14 cellular contexts compared by ENCODE assay signal in genomic region chr6:150177260-150178246, GRCh38. TPM values are rescaled to one million over a fixed set of nuclear protein-coding genes. Genes with fewer than 3 reads are reported as not detected.
A peak's percentile ranks its signal among the peaks of the same experiment; 100 is the strongest.
DNase-seq lines count a peak whose midpoint lies in the region; ATAC-seq, FAIRE-seq and TF ChIP-seq lines count a peak whose summit lies in the region.
"Had no signal": no experiment of that assay in that cellular context is flagged by ENCODE, and none has a peak within 500 bp of the region (broad histone marks: within the 10 kb centered on the region; RNA-seq: fewer than 3 reads in every experiment).

No MANE protein-coding gene starts in this region.

- no peak for TF ChIP-seq RAD21 in A549 (conservative IDR thresholded peaks at IDR 0.05 in 1 of 2, IDR thresholded peaks at IDR 0.05 in 1 of 2)

- H3K4me3 Mint-ChIP-seq in endodermal cell = no peak overlapping the region

- H3K36me3 Mint-ChIP-seq in endodermal cell (ENCODE audit: low read depth) = no peaks in the 10 kb centered on the region

- POLR2A ChIA-PET in A549 (lab: Yijun Ruan, JAX) = interaction anchor here (0.9 to 1.0 kb wide), 2 partner anchors 9 to 218 kb away, joined by 3 read pairs; no protein-coding TSS in a partner anchor

- H3K9ac ChIP-seq in endodermal cell (ENCODE audit: extremely low read depth, low read length, poor library complexity, severe bottlenecking) = no peak overlapping the region

- no peak overlapping the region for H3K4me3 ChIP-seq in A549
- H3K4me3 ChIP-seq in endodermal cell (ENCODE audit: low read length) = no peak overlapping the region
- H3K4me3 ChIP-seq in mesodermal cell (ENCODE audit: extremely low read depth, insufficient read depth, low read length, poor library complexity, severe bottlenecking) = no peak overlapping the region
- H3K4me3 ChIP-seq in coronary artery = no peak overlapping the region

- no peak overlapping the region for H3K27ac Mint-ChIP-seq in endodermal cell

- H3K27me3 ChIP-seq in endodermal cell (ENCODE audit: control insufficient read depth, insufficient read depth, low read length, poor library complexity, severe bottlenecking) = no peaks in the 10 kb centered on the region

- no peak for FAIRE-seq in A549 (lab: Jason Lieb, UNC)
- FAIRE-seq: colon had no signal

- peak overlapping the region; percentile 34; the same call in 2 of the 3 replicates for H3K4me2 ChIP-seq in A549

- H3K36me3 ChIP-seq in endodermal cell (ENCODE audit: control insufficient read depth, insufficient read depth, low read length) (no peaks in the 10 kb centered on the region), mesodermal cell (ENCODE audit: control insufficient read depth, insufficient read depth, low read length) (no peaks in the 10 kb centered on the region)

- ATAC-seq in A549 (peak; percentile 56 to 81; a peak in 5 of 6 replicates), HG03432 (IDR thresholded peaks at IDR 0.05; ENCODE audit: unreplicated experiment) (no peak), GM18873 (IDR thresholded peaks at IDR 0.05; ENCODE audit: low FRiP score, unreplicated experiment) (no peak)

- no peak for TF ChIP-seq CTCF in A549 (IDR thresholded peaks at IDR 0.05)
- no peak for TF ChIP-seq CTCF in endodermal cell (conservative IDR thresholded peaks at IDR 0.05)
- TF ChIP-seq CTCF in coronary artery (IDR thresholded peaks at IDR 0.05) = no peak

- no peaks in the 10 kb centered on the region for H3K4me1 Mint-ChIP-seq in endodermal cell

- H3K4me1 ChIP-seq in A549 = peaks cover 13% of the 10 kb centered on the region; the same call in 2 of the 3 replicates
- H3K4me1 ChIP-seq in endodermal cell (ENCODE audit: control insufficient read depth, insufficient read depth, low read length) = no peaks in the 10 kb centered on the region
- peaks cover 3% of the 10 kb centered on the region for H3K4me1 ChIP-seq in mesodermal cell (ENCODE audit: control insufficient read depth, insufficient read depth, low read length, poor library complexity, severe bottlenecking)

- CTCF ChIA-PET in A549 (lab: Yijun Ruan, JAX) = interaction anchor here (1.2 kb wide), 1 partner anchor 9 kb away, joined by 4 read pairs; no protein-coding TSS in a partner anchor

- no peaks in the 10 kb centered on the region for H3K9me3 Mint-ChIP-seq in endodermal cell

- peak overlapping the region; percentile 42 to 48; a peak in 2 of 6 replicates for H3K27ac ChIP-seq in A549
- H3K27ac ChIP-seq in endodermal cell (ENCODE audit: low read depth, low read length) = peak overlapping the region; percentile 60
- peak overlapping the region; percentile 41 for H3K27ac ChIP-seq in mesodermal cell (ENCODE audit: low read depth, low read length, severe bottlenecking)
- H3K27ac ChIP-seq in coronary artery = no peak overlapping the region

- WGBS in A549 (ENCODE audit: missing lambda C conversion rate) = 74% methylated on average over 8 of the region's 20 CpGs
- 91 to 92% methylated on average over 14 to 20 of the region's 20 CpGs for WGBS in endodermal cell (ENCODE audit: insufficient coverage in 1 of 2, insufficient read length in 1 of 2), 2 experiments
- 83 to 88% methylated on average over 17 to 19 of the region's 20 CpGs for WGBS in mesodermal cell (ENCODE audit: insufficient coverage in 2 of 2), 2 experiments

- H3K27me3 Mint-ChIP-seq in endodermal cell (ENCODE audit: insufficient read depth) = no peaks in the 10 kb centered on the region

- TF ChIP-seq POLR2A in A549 (IDR thresholded peaks at IDR 0.05; ENCODE audit: low read length) = no peak

- no peak for TF ChIP-seq EP300 in A549 (IDR thresholded peaks at IDR 0.05)

- H3K9me3 ChIP-seq in A549 (no peaks in the 10 kb centered on the region), endodermal cell (ENCODE audit: control insufficient read depth, low read length) (no peaks in the 10 kb centered on the region), mesodermal cell (ENCODE audit: control insufficient read depth, low read length) (no peaks in the 10 kb centered on the region)

- DNase-seq in A549 (ENCODE audit: low read depth in 1 of 2, low spot score in 1 of 2) = peak; percentile 28 to 51
- peak; percentile 71 for DNase-seq in HK-2 (ENCODE audit: unreplicated experiment)
- no peak for DNase-seq in endodermal cell
- DNase-seq in epidermal melanocyte (ENCODE audit: insufficient read length, low spot score) = no peak
- DNase-seq in coronary artery (ENCODE audit: low spot score) = no peak
- DNase-seq: activated gamma-delta T cell treated with Interleukin-2 at 50 U/mL for 16 hours, MV-4-11 had no signal

TF ChIP-seq in A549, 52 proteins besides CTCF, POLR2A, EP300 and RAD21:
- TF ChIP-seq HEYL (CRISPR knock-in tag; IDR thresholded peaks at IDR 0.05) (no peak), MAFK (IDR thresholded peaks at IDR 0.05; ENCODE audit: partially characterized antibody) (no peak), FOSB (CRISPR knock-in tag; IDR thresholded peaks at IDR 0.05) (no peak), RNF2 (IDR thresholded peaks at IDR 0.05; ENCODE audit: borderline replicate concordance, low read depth) (no peak), KDM1A (IDR thresholded peaks at IDR 0.05; ENCODE audit: low read depth) (no peak)

RNA-seq across cellular contexts. Expression of gene PPP1R14C, which starts 34.7 kb away (rescaled TPM):
- polyA plus RNA-seq in A549 (2011; rRNA removed) (0.29 and 0.34 TPM in 2 replicates), A549 (2017; fragmentation: RNase III; extraction: RNeasy Plus Mini Kit Qiagen cat#74134 plus additional on column Dnase treatment) (0.31 to 0.46 TPM (median 0.43 TPM) in 3 replicates)
- 0.04 and 0.05 TPM in 2 replicates for polyA plus RNA-seq in A549 (2012; cell fraction: cytosol; rRNA removed)
- 0.05 TPM in 1 of 2 replicates, not detected in the other for polyA plus RNA-seq in A549 (2012; cell fraction: nucleus; rRNA removed)
- 0.29 TPM in 1 of 2 replicates, not detected in the other for polyA minus RNA-seq in A549 (2011; rRNA and poly(A)+ RNA removed)
- under 1 TPM; 0.20 to 0.29 TPM for total RNA-seq in endodermal cell
- 42.5 TPM for polyA plus RNA-seq in endodermal cell (2013, experiment 1 of 2)
- 47.4 TPM for polyA plus RNA-seq in endodermal cell (2013, experiment 2 of 2)
- polyA plus RNA-seq in mesodermal cell (2013, experiment 1 of 2) = 8.5 TPM
- 4.8 TPM for polyA plus RNA-seq in mesodermal cell (2013, experiment 2 of 2)
- total RNA-seq: fibroblast of villous mesenchyme; lung microvascular endothelial cell; T-helper 1 cell treated with Interleukin-12 subunit alpha and Interleukin-12 subunit beta and Interleukin-4 antibody, amounts not matched to agents 30 ng/mL and 1 ng/mL, for 36 hours had no signal

Comparison
In these comparisons a context has a peak if more than half of its experiments do, and no peak if none do; other contexts are left out.
1. ATAC-seq: peak in A549 (2 of 2); none in HG03432 (single experiment) and GM18873 (single experiment).
2. DNase-seq: peak in A549 (2 of 2) and HK-2 (single experiment); none in endodermal cell (single experiment), epidermal melanocyte (single experiment) and coronary artery (single experiment).
3. H3K27ac ChIP-seq: peak in A549 (2 of 2), endodermal cell (single experiment) and mesodermal cell (single experiment); none in coronary artery (0 of 2).